Comparison of ENCODE assay signal across 1 cellular context in the genomic region with DNA sequence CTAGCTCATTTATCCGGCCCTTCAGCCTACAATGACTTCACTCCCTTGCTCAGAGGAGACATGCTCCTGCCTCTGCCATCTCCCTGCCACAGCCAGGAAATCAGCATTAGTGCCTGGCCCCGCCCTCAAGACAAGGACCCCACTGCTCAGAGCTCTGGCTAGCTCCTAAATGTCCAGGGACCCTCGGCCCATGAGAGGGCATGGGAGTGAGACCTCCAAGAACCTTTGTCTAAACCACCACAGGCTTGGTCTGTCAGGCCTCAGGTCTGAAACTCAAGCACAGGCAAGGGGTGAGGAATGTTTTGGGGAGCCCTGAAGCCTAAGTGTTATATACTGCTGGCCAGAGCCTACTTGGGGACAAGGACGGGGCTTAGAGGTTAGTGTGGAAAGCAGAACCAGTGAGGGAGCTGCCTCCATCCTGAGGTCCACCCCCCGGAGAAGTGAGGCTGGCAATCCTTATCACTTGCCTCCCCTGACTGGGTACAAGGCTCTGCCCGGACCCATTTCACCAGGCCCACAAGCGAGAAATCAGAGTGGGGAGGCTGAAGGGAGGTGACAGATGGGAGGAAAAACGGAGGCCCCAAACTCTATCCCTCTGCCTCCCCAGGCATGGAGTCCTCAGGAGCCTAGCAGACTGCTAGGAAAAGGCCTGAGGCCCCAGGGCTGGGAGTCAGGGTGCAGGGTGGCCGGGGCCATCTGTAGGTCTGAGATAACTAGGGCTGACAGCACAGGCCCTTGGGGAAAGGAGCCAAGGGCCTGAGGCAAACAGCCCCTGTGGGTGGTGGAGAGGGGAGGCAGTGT.
TF ChIP-seq lines count a peak whose summit lies in the region.

No MANE protein-coding gene starts in this region.

TF ChIP-seq in H1, 55 proteins besides CTCF, POLR2A, EP300 and RAD21:
- TF ChIP-seq CHD7 (IDR thresholded peaks at IDR 0.05; ENCODE audit: insufficient replicate concordance, low read length) (no peak), BCL11A (IDR thresholded peaks at IDR 0.05; ENCODE audit: low read depth in 2 of 2, low read length in 2 of 2) (no peak), RFX5 (IDR thresholded peaks at IDR 0.05; ENCODE audit: borderline replicate concordance, low read depth, low read length) (no peak), TAF7 (optimal IDR thresholded peaks at IDR 0.05; ENCODE audit: borderline replicate concordance, low read depth, low read length) (no peak), JUND (IDR thresholded peaks at IDR 0.05; ENCODE audit: low read length) (no peak), RNF2 (IDR thresholded peaks at IDR 0.05; ENCODE audit: borderline replicate concordance, low read depth, low read length, missing control alignments, poor library complexity, severe bottlenecking) (no peak), CEBPB (IDR thresholded peaks at IDR 0.05; ENCODE audit: low read depth, low read length) (no peak), RBBP5 (IDR thresholded peaks at IDR 0.05; ENCODE audit: borderline replicate concordance, low read depth, low read length) (no peak), KDM1A (IDR thresholded peaks at IDR 0.05; ENCODE audit: borderline replicate concordance, low read length) (no peak), ZNF274 (IDR thresholded peaks at IDR 0.05; ENCODE audit: borderline replicate concordance, extremely low read depth, low read length) (no peak), POU5F1 (IDR thresholded peaks at IDR 0.05; ENCODE audit: low read depth, low read length) (no peak), TAF1 (IDR thresholded peaks at IDR 0.05; ENCODE audit: low read depth, low read length) (no peak)
- TF ChIP-seq, protein P1, sequence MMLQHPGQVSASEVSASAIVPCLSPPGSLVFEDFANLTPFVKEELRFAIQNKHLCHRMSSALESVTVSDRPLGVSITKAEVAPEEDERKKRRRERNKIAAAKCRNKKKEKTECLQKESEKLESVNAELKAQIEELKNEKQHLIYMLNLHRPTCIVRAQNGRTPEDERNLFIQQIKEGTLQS (IDR thresholded peaks at IDR 0.05; ENCODE audit: insufficient read depth, low read depth, low read length): no peak
TF ChIP-seq in H1: peak in this region for 0.
